19 cellular contexts compared by ENCODE assay signal in the genomic region with DNA sequence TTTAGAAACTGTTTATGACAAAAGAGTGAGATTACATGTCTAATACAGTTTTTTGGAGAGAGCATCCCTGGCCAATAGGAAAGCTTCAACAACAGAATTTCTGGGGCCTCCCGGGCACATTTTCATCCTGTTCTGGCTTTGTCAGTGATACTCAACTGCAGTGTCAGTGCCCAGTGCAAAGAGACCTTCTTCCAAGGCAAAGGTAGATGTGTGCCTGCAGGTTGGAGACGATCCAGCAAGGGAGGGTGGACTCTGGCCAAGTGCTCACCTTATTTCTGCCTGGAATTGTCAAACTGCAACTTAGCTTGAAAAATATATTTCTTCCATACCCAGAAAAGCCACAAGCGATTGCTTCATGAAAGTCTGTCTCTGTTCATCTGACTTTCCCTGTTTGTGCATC.
"Had no signal": no experiment of that assay in that cellular context is flagged by ENCODE, and none has a peak within 500 bp of the region (broad histone marks: within the 10 kb centered on the region; RNA-seq: fewer than 3 reads in every experiment).

No MANE protein-coding gene starts in this region.

- ATAC-seq: foreskin keratinocyte; left cardiac atrium; naive thymus-derived CD4-positive, alpha-beta T cell had no signal

- DNase-seq: effector CD4-positive, alpha-beta T cell; endodermal cell; foreskin keratinocyte; kidney; left cardiac atrium; left ventricle myocardium superior; mesendoderm; naive thymus-derived CD4-positive, alpha-beta T cell; ovary; small intestine; stimulated activated CD4-positive, alpha-beta T cell treated with anti-CD3 and anti-CD28 coated beads, Interleukin-12 subunit alpha, Interleukin-12 subunit beta, amount 100 ng/mL, for 4 hours; stimulated activated naive CD4-positive, alpha-beta T cell treated with Interleukin-2 at 50 U/mL for 16 hours; upper lobe of left lung had no signal

- H3K27ac Mint-ChIP-seq: endodermal cell; naive thymus-derived CD4-positive, alpha-beta T cell had no signal

- H3K4me1 ChIP-seq: tibial artery had no signal

- H3K36me3 Mint-ChIP-seq: naive thymus-derived CD4-positive, alpha-beta T cell had no signal

- H3K9me3 ChIP-seq: ovary, right atrium auricular region, tibial artery, upper lobe of left lung, vagina had no signal

- H3K27me3 Mint-ChIP-seq: naive thymus-derived CD4-positive, alpha-beta T cell had no signal

- H3K27me3 ChIP-seq: foreskin keratinocyte, hepatocyte, ovary, right atrium auricular region, tibial artery, upper lobe of left lung, vagina had no signal

- H2AFZ ChIP-seq: hepatocyte had no signal

- H3K4me3 Mint-ChIP-seq: endodermal cell; naive thymus-derived CD4-positive, alpha-beta T cell; neural crest cell had no signal

- H3K9me3 Mint-ChIP-seq: endodermal cell, neural crest cell had no signal

- H3K79me2 ChIP-seq: hepatocyte had no signal

- H3K27ac ChIP-seq: coronary artery, foreskin keratinocyte, hepatocyte, ovary, right atrium auricular region, tibial artery, upper lobe of left lung, vagina had no signal

- H3K4me2 ChIP-seq: hepatocyte had no signal
